ENCODE assay signal across 24 cellular contexts in genomic region chr3:148128136-148128535, GRCh38.
DNase-seq lines count a peak whose midpoint lies in the region; ATAC-seq and TF ChIP-seq lines count a peak whose summit lies in the region.
"Had no signal": no experiment of that assay in that cellular context is flagged by ENCODE, and none has a peak within 500 bp of the region (broad histone marks: within the 10 kb centered on the region; RNA-seq: fewer than 3 reads in every experiment).

No MANE protein-coding gene starts in this region.

- H3K14ac ChIP-seq in neuronal stem cell (ENCODE audit: low read length), result no peak overlapping the region

- H3K27me3 ChIP-seq in Karpas-422 (ENCODE audit: low read length) (no peaks in the 10 kb centered on the region), neuronal stem cell (ENCODE audit: control insufficient read depth in 3 of 3, insufficient read depth in 3 of 3, low read depth in 1 of 3, low read length in 3 of 3) (no peaks in the 10 kb centered on the region), right atrium auricular region (no peaks in the 10 kb centered on the region)
- H3K27me3 ChIP-seq: heart left ventricle, upper lobe of left lung had no signal

- H3K4me1 ChIP-seq in Karpas-422 (ENCODE audit: low read length) (no peaks in the 10 kb centered on the region), neuronal stem cell (ENCODE audit: control insufficient read depth in 2 of 2, insufficient read depth in 1 of 2, low read depth in 1 of 2, low read length in 2 of 2) (no peaks in the 10 kb centered on the region), right atrium auricular region (no peaks in the 10 kb centered on the region)
- H3K4me1 ChIP-seq: heart left ventricle, upper lobe of left lung had no signal

- DNase-seq in NCI-H748 (lab: John Stamatoyannopoulos, UW; ENCODE audit: unreplicated experiment), result peak; percentile 2
- DNase-seq in NCI-H748 treated with DMSO at 0.1 percent for 48 hours (lab: John Stamatoyannopoulos, UW), result no peak
- DNase-seq in Karpas-422, result peak; percentile 43
- peak; percentile 14 for DNase-seq in RPMI8226
- no peak for DNase-seq in neuronal stem cell (ENCODE audit: low spot score)
- no peak for DNase-seq in stimulated activated CD4-positive, alpha-beta T cell treated with anti-CD3 and anti-CD28 coated beads, Interleukin-2, amount 100 ng/mL, for 48 hours
- DNase-seq in right atrium auricular region (ENCODE audit: low spot score), result no peak
- DNase-seq: activated CD8-positive, alpha-beta T cell treated with anti-CD3 and anti-CD28 coated beads, Interleukin-2, amount 10 ng/mL, durations not matched to agents 7 days and 5 days; activated effector memory CD4-positive, alpha-beta T cell treated with Interleukin-2 at 50 U/mL for 16 hours; activated naive CD8-positive, alpha-beta T cell treated with anti-CD3 and anti-CD28 coated beads, Interleukin-2, amount 10 ng/mL, durations not matched to agents 7 days and 5 days; activated T-cell treated with anti-CD3 and anti-CD28 coated beads for 4 hours; heart left ventricle; HFFc6; left cardiac atrium; NCI-H1092; NCI-H187; NCI-H524 treated with DMSO at 0.1 percent for 48 hours; small intestine; stimulated activated CD4-positive, alpha-beta T cell treated with anti-CD3 and anti-CD28 coated beads, Interleukin-1b, Interleukin-23, amount 100 ng/mL, for 48 hours; SW 1271; upper lobe of left lung had no signal

- no peaks in the 10 kb centered on the region for H3K9me2 ChIP-seq in Karpas-422 (replicated peaks; ENCODE audit: insufficient read depth, low read length)

- H4K91ac ChIP-seq in neuronal stem cell (ENCODE audit: low read depth, low read length, poor library complexity), result no peak overlapping the region

- H4K20me1 ChIP-seq in Karpas-422 (ENCODE audit: insufficient read depth, low read depth, low read length), result no peaks in the 10 kb centered on the region

- H2AFZ ChIP-seq in Karpas-422 (ENCODE audit: low read length) (no peak overlapping the region), neuronal stem cell (ENCODE audit: low read length) (no peak overlapping the region)

- H3K79me1 ChIP-seq in neuronal stem cell (ENCODE audit: low read depth, low read length), result no peaks in the 10 kb centered on the region

- ATAC-seq in HG03039 (IDR thresholded peaks at IDR 0.05; ENCODE audit: unreplicated experiment), result no peak
- ATAC-seq: activated CD8-positive, alpha-beta T cell treated with anti-CD3 and anti-CD28 coated beads, Interleukin-2, amount 10 ng/mL, durations not matched to agents 7 days and 5 days; heart left ventricle; left cardiac atrium; Right ventricle myocardium inferior had no signal

- no peak overlapping the region for H2AK5ac ChIP-seq in neuronal stem cell (ENCODE audit: low read depth, low read length)

- no peaks in the 10 kb centered on the region for H3K79me2 ChIP-seq in Karpas-422 (ENCODE audit: low read length)

- H3K4me3 ChIP-seq in Karpas-422 (ENCODE audit: low read length), result no peak overlapping the region
- no peak overlapping the region for H3K4me3 ChIP-seq in neuronal stem cell (ENCODE audit: low read length in 2 of 2)
- H3K4me3 ChIP-seq in right atrium auricular region, result no peak overlapping the region
- H3K4me3 ChIP-seq: heart left ventricle, upper lobe of left lung had no signal

- H3K36me3 ChIP-seq in Karpas-422 (ENCODE audit: insufficient read depth, low read length) (no peaks in the 10 kb centered on the region), neuronal stem cell (replicated peaks in 1 of 2; ENCODE audit: control insufficient read depth in 2 of 2, insufficient read depth in 2 of 2, low read length in 2 of 2) (no peaks in the 10 kb centered on the region), right atrium auricular region (no peaks in the 10 kb centered on the region)
- H3K36me3 ChIP-seq: heart left ventricle, upper lobe of left lung had no signal

- TF ChIP-seq CTCF in right atrium auricular region (IDR thresholded peaks at IDR 0.05), result no peak

- no peak overlapping the region for H2BK5ac ChIP-seq in neuronal stem cell (ENCODE audit: low read length)

- H3K9ac ChIP-seq in Karpas-422 (ENCODE audit: low read length), result no peak overlapping the region
- no peak overlapping the region for H3K9ac ChIP-seq in neuronal stem cell (ENCODE audit: low read depth, low read length, poor library complexity)
- H3K9ac ChIP-seq: KMS-11 had no signal

- H2BK120ac ChIP-seq in neuronal stem cell (ENCODE audit: low read depth, low read length), result no peak overlapping the region

- no peak overlapping the region for H3K4ac ChIP-seq in neuronal stem cell (ENCODE audit: low read length)

- no peak overlapping the region for H3K18ac ChIP-seq in neuronal stem cell (ENCODE audit: low read length)

- no peak overlapping the region for H3K27ac ChIP-seq in Karpas-422 (ENCODE audit: low read length)
- H3K27ac ChIP-seq in neuronal stem cell (replicated peaks; ENCODE audit: low read length), result no peak overlapping the region
- no peak overlapping the region for H3K27ac ChIP-seq in right atrium auricular region
- H3K27ac ChIP-seq: heart left ventricle, KMS-11, upper lobe of left lung had no signal

- H3K4me2 ChIP-seq in Karpas-422 (ENCODE audit: low read depth, low read length, poor library complexity, severe bottlenecking) (no peak overlapping the region), neuronal stem cell (ENCODE audit: insufficient read depth, low read length, poor library complexity, severe bottlenecking) (no peak overlapping the region)
- H3K4me2 ChIP-seq: KMS-11 had no signal

- no peak overlapping the region for H2BK15ac ChIP-seq in neuronal stem cell (ENCODE audit: low read length)

- peak overlapping the region; percentile 43 for H4K8ac ChIP-seq in neuronal stem cell (ENCODE audit: low read depth, low read length)

- WGBS in neuronal stem cell (ENCODE audit: extremely low coverage in 2 of 2, insufficient read length in 2 of 2, insufficient replicate concordance in 1 of 2), 2 donors, result no CpG with 5 or more reads among the region's 3 CpGs

- H3K9me3 ChIP-seq in Karpas-422 (ENCODE audit: low read length) (no peaks in the 10 kb centered on the region), neuronal stem cell (replicated peaks in 1 of 2; ENCODE audit: control insufficient read depth in 2 of 2, insufficient read depth in 1 of 2, low read depth in 1 of 2, low read length in 2 of 2) (no peaks in the 10 kb centered on the region), right atrium auricular region (no peaks in the 10 kb centered on the region)
- H3K9me3 ChIP-seq: heart left ventricle, upper lobe of left lung had no signal

- no peak overlapping the region for H2BK12ac ChIP-seq in neuronal stem cell (ENCODE audit: low read length)

- no peak overlapping the region for H3K23ac ChIP-seq in neuronal stem cell (ENCODE audit: low read depth, low read length, poor library complexity)

Comparison
In these comparisons a context has a peak if more than half of its experiments do, and no peak if none do; other contexts are left out.
1. DNase-seq: peak in NCI-H748 (single experiment), Karpas-422 (single experiment) and RPMI8226 (single experiment); none in NCI-H748 treated with DMSO at 0.1 percent for 48 hours (single experiment), neuronal stem cell (single experiment), stimulated activated CD4-positive, alpha-beta T cell treated with anti-CD3 and anti-CD28 coated beads, Interleukin-2, amount 100 ng/mL, for 48 hours (0 of 2) and right atrium auricular region (single experiment).